Comparison of ENCODE assay signal across 8 cellular contexts in genomic region chr15:41661529-41662225, GRCh38. TPM values are rescaled to one million over a fixed set of nuclear protein-coding genes. Genes with fewer than 3 reads are reported as not detected.
DNase-seq lines count a peak whose midpoint lies in the region; TF ChIP-seq lines count a peak whose summit lies in the region.

No MANE protein-coding gene starts in this region.

- peak; percentile 72 for DNase-seq in A172 (ENCODE audit: low spot score)
- peak; percentile 92 for DNase-seq in Karpas-422
- peak; percentile 53 for DNase-seq in SK-N-DZ (ENCODE audit: low spot score)
- DNase-seq in activated naive CD4-positive, alpha-beta T cell treated with anti-CD3 and anti-CD28 coated beads for 36 hours: peak; percentile 73
- peak; percentile 33 for DNase-seq in germinal center (ENCODE audit: low spot score)
- DNase-seq in stomach: peak; percentile 70

- peaks cover 2% of the 10 kb centered on the region for H3K27me3 Mint-ChIP-seq in activated naive CD4-positive, alpha-beta T cell treated with anti-CD3 and anti-CD28 coated beads for 36 hours (ENCODE audit: low read depth)

- H3K4me1 ChIP-seq in Karpas-422 (ENCODE audit: low read length) (peaks cover 51% of the 10 kb centered on the region), neuron (ENCODE audit: insufficient read depth, low read length) (peaks cover 21% of the 10 kb centered on the region), stomach (peaks cover 18 to 66% (median 42%) of the 10 kb centered on the region in 4 donors)

- H3K36me3 ChIP-seq in Karpas-422 (ENCODE audit: insufficient read depth, low read length) (no peaks in the 10 kb centered on the region), neuron (ENCODE audit: insufficient read depth, low read length) (no peaks in the 10 kb centered on the region), stomach (no peaks in the 10 kb centered on the region)

- H3K27me3 ChIP-seq in Karpas-422 (ENCODE audit: low read length): no peaks in the 10 kb centered on the region
- no peaks in the 10 kb centered on the region for H3K27me3 ChIP-seq in neuron (ENCODE audit: insufficient read depth, low read length)
- no peaks in the 10 kb centered on the region for H3K27me3 ChIP-seq in stomach

- H3K27ac Mint-ChIP-seq in activated naive CD4-positive, alpha-beta T cell treated with anti-CD3 and anti-CD28 coated beads for 36 hours: peak overlapping the region; percentile 81

- H4K20me1 ChIP-seq in Karpas-422 (ENCODE audit: insufficient read depth, low read depth, low read length): no peaks in the 10 kb centered on the region; the same call in 1 of the 2 replicates

- no peaks in the 10 kb centered on the region for H3K9me3 ChIP-seq in Karpas-422 (ENCODE audit: low read length)
- no peaks in the 10 kb centered on the region for H3K9me3 ChIP-seq in neuron (ENCODE audit: low read length)
- H3K9me3 ChIP-seq in stomach: no peaks in the 10 kb centered on the region

- peak; percentile 33 for TF ChIP-seq POLR2A in GM18951 (IDR thresholded peaks at IDR 0.05; ENCODE audit: extremely low read depth, insufficient read depth, insufficient read length)
- no peak for TF ChIP-seq POLR2A in stomach (IDR thresholded peaks at IDR 0.05)

- H2AFZ ChIP-seq in Karpas-422 (ENCODE audit: low read length): no peak overlapping the region
- peak overlapping the region; percentile 52 for H2AFZ ChIP-seq in neuron (ENCODE audit: low read depth, low read length)

- TF ChIP-seq CTCF in stomach (IDR thresholded peaks at IDR 0.05): no peak

- H3K9me2 ChIP-seq in Karpas-422 (replicated peaks; ENCODE audit: insufficient read depth, low read length): no peaks in the 10 kb centered on the region

- CTCF ChIA-PET in activated naive CD4-positive, alpha-beta T cell treated with anti-CD3 and anti-CD28 coated beads for 36 hours (lab: Charles Lee): interaction anchor here (0.6 kb wide), 1 partner anchor 63 kb away, joined by 3 read pairs; no protein-coding TSS in a partner anchor

- H3K9me3 Mint-ChIP-seq in activated naive CD4-positive, alpha-beta T cell treated with anti-CD3 and anti-CD28 coated beads for 36 hours: no peaks in the 10 kb centered on the region

- peak overlapping the region; percentile 84 for H3K9ac ChIP-seq in Karpas-422 (ENCODE audit: low read length)

- intact Hi-C loops in activated naive CD4-positive, alpha-beta T cell treated with anti-CD3 and anti-CD28 coated beads for 36 hours (cut with micrococcal nuclease): loop anchor here (1.0 to 2.0 kb wide), 3 partner anchors 35 to 149 kb away; no protein-coding TSS in a partner anchor
- intact Hi-C loops in stomach (cut with DNase I; ENCODE audit: low total_unique reads): no loop called here

- no peak for TF ChIP-seq EP300 in stomach (IDR thresholded peaks at IDR 0.05)

- H3K4me3 ChIP-seq in Karpas-422 (ENCODE audit: low read length): peak overlapping the region; percentile 77
- H3K4me3 ChIP-seq in neuron (ENCODE audit: low read length): peak overlapping the region; percentile 63
- H3K4me3 ChIP-seq in stomach: peak overlapping the region; percentile 52 to 60 (median 58)

- peak overlapping the region; percentile 83 for H3K27ac ChIP-seq in Karpas-422 (ENCODE audit: low read length)
- peak overlapping the region; percentile 60 to 94 (median 90) for H3K27ac ChIP-seq in stomach

- 0 to 1% (median 1%) methylated on average over 41 to 44 of the region's 44 CpGs for WGBS in stomach, 5 donors

- peak overlapping the region; percentile 95 for H3K4me3 Mint-ChIP-seq in activated naive CD4-positive, alpha-beta T cell treated with anti-CD3 and anti-CD28 coated beads for 36 hours

- in situ Hi-C loops in GM18951 (cut with MboI; ENCODE audit: low sequenced_read_pairs, unreplicated experiment): no loop called here

- H3K4me1 Mint-ChIP-seq in activated naive CD4-positive, alpha-beta T cell treated with anti-CD3 and anti-CD28 coated beads for 36 hours (ENCODE audit: low read depth): peaks cover 41% of the 10 kb centered on the region

- peak overlapping the region; percentile 86 for H3K4me2 ChIP-seq in Karpas-422 (ENCODE audit: low read depth, low read length, poor library complexity, severe bottlenecking)

- H3K79me2 ChIP-seq in Karpas-422 (ENCODE audit: low read length): peaks cover 61% of the 10 kb centered on the region

- H3K36me3 Mint-ChIP-seq in activated naive CD4-positive, alpha-beta T cell treated with anti-CD3 and anti-CD28 coated beads for 36 hours (ENCODE audit: low read depth): peaks cover 8% of the 10 kb centered on the region

RNA-seq across cellular contexts. Expression of gene MGA, which starts 1.5 kb away (rescaled TPM):
- total RNA-seq in A172 (2014; rRNA removed; shearing (Covaris generic)): 21.9 and 33.3 TPM in 2 replicates
- total RNA-seq in Karpas-422 (2014; rRNA removed; shearing (Covaris generic); ENCODE audit: low replicate concordance): 40.0 and 68.1 TPM in 2 replicates
- polyA plus RNA-seq in SK-N-DZ (2014; cell fraction: cytosol; rRNA removed): 10.1 and 12.4 TPM in 2 replicates
- 15.7 and 18.8 TPM in 2 replicates for polyA plus RNA-seq in SK-N-DZ (2014; cell fraction: nucleus; rRNA removed)
- 10 to 100 TPM; 27.4 to 28.3 TPM for total RNA-seq in activated naive CD4-positive, alpha-beta T cell treated with anti-CD3 and anti-CD28 coated beads for 36 hours
- 10 to 100 TPM; 19.6 to 75.2 (median 47.4) TPM for total RNA-seq in stomach
- 1 to 10 TPM; 2.1 to 2.3 (median 2.2) TPM for polyA plus RNA-seq in stomach

Comparison
In these comparisons a context has a peak if more than half of its experiments do, and no peak if none do; other contexts are left out.
1. Peak in every context shown above with its lines: DNase-seq, H3K4me3 ChIP-seq and H3K27ac ChIP-seq.
2. DNase-seq: peak in every context shown above with its lines; median percentile 92 in Karpas-422; 73 in activated naive CD4-positive, alpha-beta T cell treated with anti-CD3 and anti-CD28 coated beads for 36 hours; 72 in A172; 70 in stomach; 53 in SK-N-DZ; 33 in germinal center.